Comparison of ENCODE assay signal across 1 cellular context in the genomic region with DNA sequence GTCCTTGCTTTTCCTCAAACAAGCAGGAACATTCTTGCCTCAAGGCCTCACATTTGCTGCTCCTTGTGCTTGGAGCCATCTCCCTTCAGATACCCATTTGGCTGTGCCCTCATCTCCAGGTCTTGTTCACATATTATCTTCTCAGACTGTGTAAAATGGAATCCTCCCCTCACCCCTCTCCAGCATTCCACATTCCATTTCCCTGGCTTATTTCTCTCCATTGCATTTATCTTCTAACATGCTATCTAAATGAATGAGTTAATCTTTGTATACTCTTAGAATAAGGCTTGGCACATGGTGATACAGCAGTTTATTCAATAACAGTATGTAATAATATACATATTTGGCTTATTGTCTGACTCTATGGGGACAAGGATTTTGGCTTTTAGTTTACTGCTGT.
TF ChIP-seq lines count a peak whose summit lies in the region.

No MANE protein-coding gene starts in this region.

TF ChIP-seq in IMR-90, 13 proteins besides CTCF, POLR2A, EP300 and RAD21 (continued from another document):
- TF ChIP-seq, protein P1, sequence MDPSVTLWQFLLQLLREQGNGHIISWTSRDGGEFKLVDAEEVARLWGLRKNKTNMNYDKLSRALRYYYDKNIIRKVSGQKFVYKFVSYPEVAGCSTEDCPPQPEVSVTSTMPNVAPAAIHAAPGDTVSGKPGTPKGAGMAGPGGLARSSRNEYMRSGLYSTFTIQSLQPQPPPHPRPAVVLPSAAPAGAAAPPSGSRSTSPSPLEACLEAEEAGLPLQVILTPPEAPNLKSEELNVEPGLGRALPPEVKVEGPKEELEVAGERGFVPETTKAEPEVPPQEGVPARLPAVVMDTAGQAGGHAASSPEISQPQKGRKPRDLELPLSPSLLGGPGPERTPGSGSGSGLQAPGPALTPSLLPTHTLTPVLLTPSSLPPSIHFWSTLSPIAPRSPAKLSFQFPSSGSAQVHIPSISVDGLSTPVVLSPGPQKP (IDR thresholded peaks at IDR 0.05; ENCODE audit: borderline replicate concordance, low read depth, low read length), result no peak
- no peak for TF ChIP-seq NFE2L2 (IDR thresholded peaks at IDR 0.05; ENCODE audit: low read depth, low read length)
- TF ChIP-seq RCOR1 (IDR thresholded peaks at IDR 0.05; ENCODE audit: insufficient replicate concordance, low read length), result no peak
- no peak for TF ChIP-seq BHLHE40 (IDR thresholded peaks at IDR 0.05; ENCODE audit: low read depth, low read length)
- TF ChIP-seq CEBPB (IDR thresholded peaks at IDR 0.05; ENCODE audit: low read depth, low read length), result no peak
- TF ChIP-seq RFX5 (IDR thresholded peaks at IDR 0.05; ENCODE audit: low read depth, low read length), result no peak
- no peak for TF ChIP-seq MAFK (IDR thresholded peaks at IDR 0.05; ENCODE audit: low read depth, low read length)
- TF ChIP-seq MXI1 (IDR thresholded peaks at IDR 0.05; ENCODE audit: borderline replicate concordance, low read depth, low read length), result no peak
- no peak for TF ChIP-seq SMC3 (IDR thresholded peaks at IDR 0.05; ENCODE audit: low read depth, low read length)
- no peak for TF ChIP-seq MAZ (IDR thresholded peaks at IDR 0.05; ENCODE audit: borderline replicate concordance, low read depth, low read length)
- no peak for TF ChIP-seq FOS (IDR thresholded peaks at IDR 0.05; ENCODE audit: low read depth, low read length)
- TF ChIP-seq, protein P2, sequence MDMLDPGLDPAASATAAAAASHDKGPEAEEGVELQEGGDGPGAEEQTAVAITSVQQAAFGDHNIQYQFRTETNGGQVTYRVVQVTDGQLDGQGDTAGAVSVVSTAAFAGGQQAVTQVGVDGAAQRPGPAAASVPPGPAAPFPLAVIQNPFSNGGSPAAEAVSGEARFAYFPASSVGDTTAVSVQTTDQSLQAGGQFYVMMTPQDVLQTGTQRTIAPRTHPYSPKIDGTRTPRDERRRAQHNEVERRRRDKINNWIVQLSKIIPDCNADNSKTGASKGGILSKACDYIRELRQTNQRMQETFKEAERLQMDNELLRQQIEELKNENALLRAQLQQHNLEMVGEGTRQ (IDR thresholded peaks at IDR 0.05; ENCODE audit: low read depth, low read length), result no peak
